ENCODE assay signal across 8 cellular contexts in the genomic region with DNA sequence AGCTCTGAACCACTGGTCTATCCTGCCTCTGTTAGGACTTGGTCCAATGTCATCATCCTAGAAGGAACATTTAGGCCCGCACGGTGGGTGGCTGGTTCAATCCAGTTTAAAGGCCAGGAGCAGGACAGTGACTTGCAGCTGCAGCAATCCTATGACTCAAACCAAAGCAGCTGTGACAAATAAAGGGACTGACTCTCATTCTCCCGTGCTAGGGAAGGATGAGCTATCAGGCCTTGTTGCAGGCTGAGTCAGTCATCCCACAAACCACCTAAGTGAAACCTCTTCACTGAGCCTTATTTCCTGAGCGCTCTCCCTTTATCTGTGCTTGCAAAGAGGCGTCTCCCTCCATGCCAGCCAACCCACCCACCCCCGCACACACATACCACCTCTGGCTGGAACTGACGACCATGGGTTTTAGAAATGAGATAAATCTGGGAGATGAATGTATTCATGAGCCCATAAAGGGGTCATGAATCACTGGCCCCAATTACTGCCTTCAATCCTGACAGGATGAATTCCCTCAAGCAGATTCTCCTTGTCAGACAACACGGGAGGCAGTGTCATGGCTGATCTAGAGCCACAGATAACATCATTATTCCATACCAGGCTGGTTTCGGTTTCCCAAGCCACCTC.
DNase-seq lines count a peak whose midpoint lies in the region; ATAC-seq, FAIRE-seq and TF ChIP-seq lines count a peak whose summit lies in the region.

No MANE protein-coding gene starts in this region.

- intact Hi-C loops in IMR-90 (cut with micrococcal nuclease) (no loop called here), MCF 10A (cut with micrococcal nuclease) (loop anchor here (1.0 kb wide), 1 partner anchor 17 kb away; no protein-coding TSS in a partner anchor)

- peak overlapping the region; percentile 20 for H3K4me3 Mint-ChIP-seq in MCF 10A (ENCODE audit: unreplicated experiment)

- H3K9me3 ChIP-seq in IMR-90 (ENCODE audit: control insufficient read depth, insufficient read depth, low read length) (no peaks in the 10 kb centered on the region), parathyroid adenoma (ENCODE audit: control insufficient read depth, low read length) (no peaks in the 10 kb centered on the region)

- H3K36me3 ChIP-seq in IMR-90 (ENCODE audit: control insufficient read depth, insufficient read depth, low read length) (no peaks in the 10 kb centered on the region), parathyroid adenoma (ENCODE audit: control insufficient read depth, insufficient read depth, low read length) (no peaks in the 10 kb centered on the region)

- dilution Hi-C loops in IMR-90 (cut with HindIII; ENCODE audit: low sequenced_read_pairs, unreplicated experiment): no loop called here

- H2BK120ac ChIP-seq in IMR-90 (ENCODE audit: low read depth, low read length): no peak overlapping the region

- H3K27ac ChIP-seq in IMR-90 (ENCODE audit: insufficient read depth, low read length) (no peak overlapping the region), parathyroid adenoma (no peak overlapping the region)

- BruUV-seq in IMR-90 (replicated peaks; lab: Mats Ljungman, UMichigan) (no TSS peak), MCF 10A (replicated peaks; lab: Mats Ljungman, UMichigan) (no TSS peak)

- no peak overlapping the region for H2BK20ac ChIP-seq in IMR-90 (ENCODE audit: low read depth, low read length)

- TF ChIP-seq CTCF in IMR-90 (conservative IDR thresholded peaks at IDR 0.05; ENCODE audit: low read depth, low read length) (no peak), MCF 10A (IDR thresholded peaks at IDR 0.05; ENCODE audit: unreplicated experiment) (no peak), parathyroid adenoma (IDR thresholded peaks at IDR 0.05) (no peak), D721Med (IDR thresholded peaks at IDR 0.05; ENCODE audit: insufficient read depth, missing control alignments) (no peak)

- H3K79me2 ChIP-seq in parathyroid adenoma: no peaks in the 10 kb centered on the region

- H3K27me3 Mint-ChIP-seq in MCF 10A (ENCODE audit: insufficient read depth, unreplicated experiment): peaks cover 31% of the 10 kb centered on the region

- no peaks in the 10 kb centered on the region for H4K20me1 ChIP-seq in IMR-90 (ENCODE audit: insufficient read depth, low read length)

- H3K36me3 Mint-ChIP-seq in MCF 10A (ENCODE audit: insufficient read depth, unreplicated experiment): no peaks in the 10 kb centered on the region

- H3K9me1 ChIP-seq in IMR-90 (ENCODE audit: insufficient read depth, low read length): no peaks in the 10 kb centered on the region

- no peaks in the 10 kb centered on the region for H3K9me3 Mint-ChIP-seq in MCF 10A (ENCODE audit: unreplicated experiment)

- H3K18ac ChIP-seq in IMR-90 (ENCODE audit: low read depth, low read length): no peak overlapping the region

- no peak overlapping the region for H4K8ac ChIP-seq in IMR-90 (ENCODE audit: low read depth in 2 of 2, low read length in 2 of 2)

- ATAC-seq in IMR-90 (ENCODE audit: low read depth) (peak; percentile 77), GM21825 (IDR thresholded peaks at IDR 0.05; ENCODE audit: unreplicated experiment) (no peak), HG03095 (IDR thresholded peaks at IDR 0.05; ENCODE audit: unreplicated experiment) (no peak), HG03045 (IDR thresholded peaks at IDR 0.05; ENCODE audit: unreplicated experiment) (no peak)

- H4K5ac ChIP-seq in IMR-90 (ENCODE audit: low read depth, low read length): no peak overlapping the region

- H3K9ac ChIP-seq in IMR-90 (ENCODE audit: low read depth, low read length) (no peak overlapping the region), parathyroid adenoma (no peak overlapping the region)

- H3K27ac Mint-ChIP-seq in MCF 10A (ENCODE audit: low read depth, unreplicated experiment): no peak overlapping the region

- in situ Hi-C loops in IMR-90 (cut with MboI; ENCODE audit: low sequenced_read_pairs): no loop called here

- no peak overlapping the region for H2AK9ac ChIP-seq in IMR-90 (replicated peaks; ENCODE audit: low read depth, low read length, poor library complexity)

- H3K4me3 ChIP-seq in IMR-90 (ENCODE audit: insufficient read depth, low read depth, low read length) (no peak overlapping the region), parathyroid adenoma (ENCODE audit: low read depth, low read length) (no peak overlapping the region)

- DNase-seq in GM04503 (ENCODE audit: low read depth) (peak; percentile 69), IMR-90 (peak; percentile 73), MCF 10A (ENCODE audit: unreplicated experiment) (peak; percentile 72), D721Med (ENCODE audit: insufficient read length, low spot score) (no peak)

- POLR2A ChIA-PET in IMR-90 (lab: Charles Lee; ENCODE audit: unreplicated experiment): no interaction called here
- POLR2A ChIA-PET in MCF 10A (lab: Yijun Ruan, JAX): interaction anchor here (0.8 to 3.0 kb wide), 5 partner anchors 15 to 33 kb away, joined by 3 to 23 read pairs (median 4); no protein-coding TSS in a partner anchor

- H2BK15ac ChIP-seq in IMR-90 (ENCODE audit: low read depth, low read length): no peak overlapping the region

- CTCF ChIA-PET in IMR-90 (lab: Yijun Ruan, JAX): interaction anchor here (0.6 to 1.1 kb wide), 3 partner anchors 22 to 371 kb away, joined by 3 to 4 read pairs (median 3); no protein-coding TSS in a partner anchor
- CTCF ChIA-PET in MCF 10A (lab: Yijun Ruan, JAX): interaction anchor here (0.6 to 16.3 kb wide), 14 partner anchors 10 to 376 kb away, joined by 3 to 284 read pairs (median 6); a partner anchor contains a TSS

- H3K14ac ChIP-seq in IMR-90 (replicated peaks; ENCODE audit: low read depth, low read length): no peak overlapping the region

- H3K4me1 ChIP-seq in IMR-90 (ENCODE audit: control insufficient read depth, insufficient read depth, low read length) (no peaks in the 10 kb centered on the region; the same call in 1 of the 2 replicates), parathyroid adenoma (peaks cover 12% of the 10 kb centered on the region)

- H3K4me1 Mint-ChIP-seq in MCF 10A (ENCODE audit: insufficient read depth, unreplicated experiment): peaks cover 17% of the 10 kb centered on the region

- no peak overlapping the region for H3K4ac ChIP-seq in IMR-90 (ENCODE audit: low read depth, low read length)

- H3K27me3 ChIP-seq in IMR-90 (ENCODE audit: control insufficient read depth, insufficient read depth, low read length) (peaks cover 2% of the 10 kb centered on the region), parathyroid adenoma (ENCODE audit: control insufficient read depth, insufficient read depth, low read length) (no peaks in the 10 kb centered on the region)

- TF ChIP-seq POLR2A in IMR-90 (IDR thresholded peaks at IDR 0.05; ENCODE audit: low read depth, low read length): no peak

- H3K4me2 ChIP-seq in IMR-90 (ENCODE audit: low read depth, low read length): peak overlapping the region; percentile 56
- no peak overlapping the region for H3K4me2 ChIP-seq in parathyroid adenoma (ENCODE audit: low read length)

- no peaks in the 10 kb centered on the region for H3K79me1 ChIP-seq in IMR-90 (ENCODE audit: low read depth in 1 of 2, low read length in 2 of 2)

- no peak overlapping the region for H2AK5ac ChIP-seq in IMR-90 (ENCODE audit: low read depth, low read length)

- H3K56ac ChIP-seq in IMR-90 (ENCODE audit: extremely low read depth, insufficient read depth, low read length): no peak overlapping the region

- TF ChIP-seq RAD21 in IMR-90 (IDR thresholded peaks at IDR 0.05; ENCODE audit: low read length): no peak

- no CpG with 5 or more reads among the region's 9 CpGs for WGBS in IMR-90 (ENCODE audit: extremely low coverage in 2 of 2, insufficient read length in 1 of 2), 2 experiments

- no peak for FAIRE-seq in D721Med (lab: Jason Lieb, UNC)

- H4K91ac ChIP-seq in IMR-90 (ENCODE audit: insufficient read depth, low read depth, low read length): no peak overlapping the region

- peak overlapping the region; percentile 18 for H2AFZ ChIP-seq in IMR-90 (replicated peaks; ENCODE audit: low read length, poor library complexity)
- peak overlapping the region; percentile 36 for H2AFZ ChIP-seq in parathyroid adenoma

- no peak overlapping the region for H2BK5ac ChIP-seq in IMR-90 (ENCODE audit: low read depth, low read length, poor library complexity, severe bottlenecking)

- H3K23ac ChIP-seq in IMR-90 (ENCODE audit: low read depth, low read length): no peak overlapping the region

TF ChIP-seq in IMR-90, 13 proteins besides CTCF, POLR2A, EP300 and RAD21:
- TF ChIP-seq BHLHE40 (IDR thresholded peaks at IDR 0.05; ENCODE audit: low read depth, low read length) (peak; percentile 74), FOS (IDR thresholded peaks at IDR 0.05; ENCODE audit: low read depth, low read length) (peak; percentile 51; the same call in 1 of the 2 replicates), RFX5 (IDR thresholded peaks at IDR 0.05; ENCODE audit: low read depth, low read length) (no peak), CEBPB (IDR thresholded peaks at IDR 0.05; ENCODE audit: low read depth, low read length) (peak; percentile 10; the same call in 1 of the 2 replicates)
